Comparison of ENCODE assay signal across 9 cellular contexts in genomic region chr7:135335628-135336139, GRCh38.
DNase-seq lines count a peak whose midpoint lies in the region; ATAC-seq and TF ChIP-seq lines count a peak whose summit lies in the region.
"Had no signal": no experiment of that assay in that cellular context is flagged by ENCODE, and none has a peak within 500 bp of the region (broad histone marks: within the 10 kb centered on the region; RNA-seq: fewer than 3 reads in every experiment).

No MANE protein-coding gene starts in this region.

- no peak overlapping the region for H3K27ac Mint-ChIP-seq in GM23338
- H3K27ac Mint-ChIP-seq: naive thymus-derived CD8-positive, alpha-beta T cell had no signal

- H3K27ac ChIP-seq in GM23338 (ENCODE audit: low read depth) (no peak overlapping the region), aorta (ENCODE audit: low read depth in 1 of 2, low read length in 2 of 2) (no peak overlapping the region)

- 10 to 14% methylated on average over 9 of the region's 9 CpGs for WGBS in aorta, 2 donors

- H3K4me2 ChIP-seq in GM23338: no peak overlapping the region

- H3K27me3 Mint-ChIP-seq in GM23338 (ENCODE audit: insufficient read depth, low read depth, poor library complexity): peaks cover 2% of the 10 kb centered on the region

- no peak overlapping the region for H3K4me3 ChIP-seq in GM23338
- no peak overlapping the region for H3K4me3 ChIP-seq in mucosa of descending colon
- no peak overlapping the region for H3K4me3 ChIP-seq in aorta (ENCODE audit: low read length in 2 of 2)

- no peaks in the 10 kb centered on the region for H4K20me1 ChIP-seq in GM23338 (replicated peaks; ENCODE audit: insufficient read depth)

- peak; percentile 73 for DNase-seq in DMS153 (lab: John Stamatoyannopoulos, UW)
- DNase-seq in GM23338 (ENCODE audit: low spot score): peak; percentile 98
- DNase-seq in NCI-H1105 treated with DMSO at 0.1 percent for 48 hours (lab: John Stamatoyannopoulos, UW): peak; percentile 89
- peak; percentile 72 to 87 for DNase-seq in dermis microvascular lymphatic vessel endothelial cell (ENCODE audit: low read depth in 2 of 2)
- DNase-seq in mucosa of descending colon: peak in 2 of 3 donors; percentile 69 to 89
- DNase-seq in aorta: peak in 1 of 2 donors; percentile 52
- DNase-seq in GOT3 (lab: John Stamatoyannopoulos, UW): no peak

- intact Hi-C loops in mucosa of descending colon (cut with DNase I, micrococcal nuclease): no loop called here
- intact Hi-C loops in aorta (cut with DNase I): loop anchor here in 1 of 2 donors (5.0 kb wide), 1 partner anchor 53 kb away; no protein-coding TSS in a partner anchor

- H3K4me1 ChIP-seq in GM23338 (ENCODE audit: insufficient read depth): 0 out of 2 replicates have a peak, but pooled peaks cover 2% of the 10 kb centered on the region
- no peaks in the 10 kb centered on the region for H3K4me1 ChIP-seq in mucosa of descending colon (ENCODE audit: low read depth)
- H3K4me1 ChIP-seq in aorta (ENCODE audit: control insufficient read depth in 1 of 2, insufficient read depth in 2 of 2, low read length in 2 of 2): no peaks in the 10 kb centered on the region

- TF ChIP-seq CTCF in GM23338 (conservative IDR thresholded peaks at IDR 0.05; ENCODE audit: low read depth in 2 of 2) (peak; percentile 84 to 99), mucosa of descending colon (IDR thresholded peaks at IDR 0.05) (peak; percentile 9)

- H3K4me3 Mint-ChIP-seq in GM23338: no peak overlapping the region
- H3K4me3 Mint-ChIP-seq: naive thymus-derived CD8-positive, alpha-beta T cell had no signal

- peaks cover 5% of the 10 kb centered on the region; the same call in 2 of the 3 replicates for H3K4me1 Mint-ChIP-seq in GM23338

- H3K27me3 ChIP-seq in GM23338 (ENCODE audit: insufficient read depth) (no peaks in the 10 kb centered on the region), aorta (ENCODE audit: control insufficient read depth in 1 of 2, insufficient read depth in 2 of 2, low read length in 1 of 2) (no peaks in the 10 kb centered on the region)

- no peaks in the 10 kb centered on the region for H3K79me2 ChIP-seq in GM23338 (replicated peaks; ENCODE audit: insufficient read depth)

- no peaks in the 10 kb centered on the region for H3K36me3 ChIP-seq in GM23338 (ENCODE audit: insufficient read depth)
- H3K36me3 ChIP-seq in mucosa of descending colon (ENCODE audit: low read depth): no peaks in the 10 kb centered on the region
- H3K36me3 ChIP-seq in aorta (ENCODE audit: control insufficient read depth in 1 of 2, insufficient read depth in 2 of 2, low read length in 1 of 2): no peaks in the 10 kb centered on the region

- peak overlapping the region; percentile 87; the same call in 1 of the 2 replicates for H2AFZ ChIP-seq in GM23338

- no peaks in the 10 kb centered on the region for H3K36me3 Mint-ChIP-seq in GM23338 (ENCODE audit: low read depth)

- H3F3A ChIP-seq in GM23338 (replicated peaks; ENCODE audit: low read depth): no peaks in the 10 kb centered on the region

- H3K9me3 ChIP-seq in mucosa of descending colon: no peaks in the 10 kb centered on the region
- H3K9me3 ChIP-seq in aorta (ENCODE audit: control insufficient read depth, low read length): no peaks in the 10 kb centered on the region

- H3K9me2 ChIP-seq in GM23338 (ENCODE audit: insufficient read depth): no peaks in the 10 kb centered on the region

- H3K9me3 Mint-ChIP-seq in GM23338: peaks cover 4% of the 10 kb centered on the region; the same call in 2 of the 3 replicates
- H3K9me3 Mint-ChIP-seq: naive thymus-derived CD8-positive, alpha-beta T cell had no signal

- peak; percentile 100 for ATAC-seq in GM23338
- peak; percentile 95 for ATAC-seq in SK-N-SH treated with all-trans-retinoic acid at 6 μM for 48 hours
- peak; percentile 90 for ATAC-seq in mucosa of descending colon
- peak; percentile 33 for ATAC-seq in aorta (ENCODE audit: low FRiP score)
- ATAC-seq: naive thymus-derived CD8-positive, alpha-beta T cell had no signal

TF ChIP-seq in GM23338, 12 proteins besides CTCF, POLR2A, EP300 and RAD21 (continues in another document):
- TF ChIP-seq EZH2phosphoT487 (IDR thresholded peaks at IDR 0.05; ENCODE audit: unreplicated experiment) (no peak), CREB1 (CRISPR knock-in tag; IDR thresholded peaks at IDR 0.05; ENCODE audit: low read depth) (peak; percentile 55; the same call in 1 of the 2 replicates), ZNF114 (CRISPR knock-in tag; IDR thresholded peaks at IDR 0.05) (peak; percentile 85), REST (IDR thresholded peaks at IDR 0.05; ENCODE audit: unreplicated experiment) (peak; percentile 96)

TF ChIP-seq in SK-N-SH treated with all-trans-retinoic acid at 6 μM for 48 hours, 23 proteins besides CTCF, POLR2A, EP300 and RAD21:
- no peak for TF ChIP-seq PPARA (CRISPR knock-in tag; IDR thresholded peaks at IDR 0.05; ENCODE audit: borderline replicate concordance)
- TF ChIP-seq PATZ1 (CRISPR knock-in tag; IDR thresholded peaks at IDR 0.05; ENCODE audit: borderline replicate concordance): 0 out of 2 replicates have a peak, but pooled peaks have one; percentile 21
- no peak for TF ChIP-seq ZNF70 (CRISPR knock-in tag; IDR thresholded peaks at IDR 0.05)
- TF ChIP-seq TSHZ2 (CRISPR knock-in tag; IDR thresholded peaks at IDR 0.05): peak; percentile 69; the same call in 1 of the 2 replicates
- TF ChIP-seq SNAI2 (CRISPR knock-in tag; IDR thresholded peaks at IDR 0.05): peak; percentile 90; the same call in 1 of the 2 replicates
- TF ChIP-seq ISL1 (CRISPR knock-in tag; IDR thresholded peaks at IDR 0.05): no peak
- TF ChIP-seq CSDC2 (CRISPR knock-in tag; IDR thresholded peaks at IDR 0.05): peak; percentile 94
- peak; percentile 74 for TF ChIP-seq ZFP3 (CRISPR knock-in tag; IDR thresholded peaks at IDR 0.05)
- no peak for TF ChIP-seq GLIS3 (CRISPR knock-in tag; IDR thresholded peaks at IDR 0.05)
- 0 out of 2 replicates have a peak, but pooled peaks have one; percentile 14 for TF ChIP-seq ZNF8 (CRISPR knock-in tag; IDR thresholded peaks at IDR 0.05)
- no peak for TF ChIP-seq TCF4 (CRISPR knock-in tag; IDR thresholded peaks at IDR 0.05; ENCODE audit: borderline replicate concordance)
- no peak for TF ChIP-seq TOX (CRISPR knock-in tag; IDR thresholded peaks at IDR 0.05; ENCODE audit: borderline replicate concordance)

Comparison
In these comparisons a context has a peak if more than half of its experiments do, and no peak if none do; other contexts are left out.
1. ATAC-seq: peak in every context shown above with its lines; median percentile 100 in GM23338; 95 in SK-N-SH treated with all-trans-retinoic acid at 6 μM for 48 hours; 90 in mucosa of descending colon; 33 in aorta.